In the genomic region with DNA sequence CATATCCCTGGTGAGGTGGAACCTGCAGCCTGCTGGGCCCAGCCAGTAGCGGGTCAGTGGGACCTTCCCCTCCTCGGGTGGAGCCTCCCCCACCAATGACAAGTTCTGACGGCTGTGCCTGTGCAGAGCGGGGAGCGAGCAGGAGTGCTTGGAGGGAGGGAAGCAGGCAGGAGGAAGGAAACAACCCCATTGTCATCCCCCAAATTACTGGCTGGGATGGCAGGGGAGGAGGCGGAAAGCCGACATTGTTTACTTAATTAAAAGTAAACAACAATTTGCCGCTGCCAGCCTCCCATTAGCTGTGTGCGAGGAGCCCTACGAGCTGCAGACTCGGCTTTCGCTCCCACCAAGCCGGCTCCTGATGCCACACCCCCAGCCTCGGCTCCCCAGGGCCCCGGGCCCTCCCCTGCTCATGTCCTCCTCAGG, we compare ENCODE assay signal across 9 cellular contexts. TPM values are rescaled to one million over a fixed set of nuclear protein-coding genes. Genes with fewer than 3 reads are reported as not detected.
DNase-seq lines count a peak whose midpoint lies in the region; ATAC-seq and TF ChIP-seq lines count a peak whose summit lies in the region.
"Had no signal": no experiment of that assay in that cellular context is flagged by ENCODE, and none has a peak within 500 bp of the region (broad histone marks: within the 10 kb centered on the region; RNA-seq: fewer than 3 reads in every experiment).

No MANE protein-coding gene starts in this region.

- H3K79me2 ChIP-seq in OCI-LY7 (ENCODE audit: insufficient read depth, low read depth, low read length) (no peaks in the 10 kb centered on the region), PC-9 (ENCODE audit: low read depth) (no peaks in the 10 kb centered on the region)

- CTCF ChIA-PET in RWPE1 (lab: Yijun Ruan, JAX) (interaction anchor here (0.6 to 1.4 kb wide), 4 partner anchors 24 to 661 kb away, joined by 3 to 8 read pairs (median 4); no protein-coding TSS in a partner anchor), OCI-LY7 (lab: Charles Lee; ENCODE audit: unreplicated experiment) (no interaction called here), PC-9 (lab: Charles Lee) (interaction anchor here (0.6 to 1.1 kb wide), 3 partner anchors 34 to 72 kb away, joined by 3 to 13 read pairs (median 4); no protein-coding TSS in a partner anchor)

- no peaks in the 10 kb centered on the region for H3K9me3 ChIP-seq in heart right ventricle
- H3K9me3 ChIP-seq in mucosa of rectum (ENCODE audit: control insufficient read depth in 2 of 2, low read length in 2 of 2), result no peaks in the 10 kb centered on the region
- H3K9me3 ChIP-seq in uterus, result no peaks in the 10 kb centered on the region
- H3K9me3 ChIP-seq in OCI-LY7 (ENCODE audit: low read length), result no peaks in the 10 kb centered on the region
- H3K9me3 ChIP-seq in PC-9 (ENCODE audit: insufficient read depth, low read depth), result no peaks in the 10 kb centered on the region

- H3K4me1 ChIP-seq in heart right ventricle (peaks cover 82 to 100% (median 100%) of the 10 kb centered on the region in 9 donors), mucosa of rectum (ENCODE audit: control insufficient read depth in 2 of 2, insufficient read depth in 2 of 2, low read length in 2 of 2) (peaks cover 61 to 76% of the 10 kb centered on the region in 2 donors), uterus (peaks cover 31 to 69% of the 10 kb centered on the region in 2 donors), OCI-LY7 (ENCODE audit: insufficient read depth, low read length, poor library complexity, severe bottlenecking) (peaks cover 14% of the 10 kb centered on the region), PC-9 (replicated peaks; ENCODE audit: insufficient read depth) (peaks cover 29% of the 10 kb centered on the region)

- no TSS peak for BruUV-seq in OCI-LY7 (replicated peaks; lab: Mats Ljungman, UMichigan)
- no TSS peak for BruUV-seq in PC-9 (replicated peaks; lab: Mats Ljungman, UMichigan)

- no peaks in the 10 kb centered on the region for H3K36me3 ChIP-seq in heart right ventricle
- no peaks in the 10 kb centered on the region for H3K36me3 ChIP-seq in mucosa of rectum (ENCODE audit: control insufficient read depth in 2 of 2, insufficient read depth in 2 of 2, low read length in 2 of 2)
- no peaks in the 10 kb centered on the region for H3K36me3 ChIP-seq in uterus
- no peaks in the 10 kb centered on the region for H3K36me3 ChIP-seq in OCI-LY7 (ENCODE audit: insufficient read depth, low read length)
- H3K36me3 ChIP-seq in PC-9 (ENCODE audit: low read depth), result no peaks in the 10 kb centered on the region

- H3K9me2 ChIP-seq in OCI-LY7 (ENCODE audit: insufficient read depth, low read length) (no peaks in the 10 kb centered on the region), PC-9 (ENCODE audit: insufficient read depth) (no peaks in the 10 kb centered on the region)

- H3K4me2 ChIP-seq in OCI-LY7 (ENCODE audit: low read length), result no peak overlapping the region
- H3K4me2 ChIP-seq in PC-9, result no peak overlapping the region

- ATAC-seq in heart right ventricle (no peak), left cardiac atrium (no peak), HG03571 (IDR thresholded peaks at IDR 0.05; ENCODE audit: unreplicated experiment) (no peak)

- peaks cover 4% of the 10 kb centered on the region; the same call in 1 of the 2 replicates for H3F3A ChIP-seq in PC-9 (ENCODE audit: insufficient read depth, low read depth)

- 40 to 60% methylated on average over 15 of the region's 15 CpGs for WGBS in heart right ventricle, 2 donors

- no peak for DNase-seq in heart right ventricle
- DNase-seq in left cardiac atrium, result no peak
- DNase-seq in RWPE1 (ENCODE audit: low spot score), result no peak
- DNase-seq in uterus, result no peak
- DNase-seq in OCI-LY7 (ENCODE audit: low spot score), result no peak
- no peak for DNase-seq in PC-9
- DNase-seq: immature natural killer cell had no signal

- no peaks in the 10 kb centered on the region for H4K20me1 ChIP-seq in OCI-LY7 (ENCODE audit: insufficient read depth, low read length)
- H4K20me1 ChIP-seq in PC-9 (ENCODE audit: insufficient read depth), result peaks cover 8% of the 10 kb centered on the region

- H3K27ac ChIP-seq in heart right ventricle (peak overlapping the region; percentile 51 to 99 (median 96)), RWPE1 (peak overlapping the region; percentile 100), mucosa of rectum (ENCODE audit: low read depth in 2 of 2, low read length in 2 of 2) (peak overlapping the region; percentile 11 to 32), uterus (peak overlapping the region; percentile 98 to 100), OCI-LY7 (ENCODE audit: low read depth, low read length, poor library complexity, severe bottlenecking) (no peak overlapping the region), PC-9 (no peak overlapping the region)

- POLR2A ChIA-PET in RWPE1 (lab: Yijun Ruan, JAX; ENCODE audit: low non-redundant PET) (no interaction called here), OCI-LY7 (lab: Charles Lee) (no interaction called here), PC-9 (lab: Charles Lee; ENCODE audit: unreplicated experiment) (no interaction called here)

- H3K27me3 ChIP-seq in heart right ventricle, result no peaks in the 10 kb centered on the region
- H3K27me3 ChIP-seq in mucosa of rectum (ENCODE audit: control insufficient read depth in 2 of 2, insufficient read depth in 2 of 2, low read length in 2 of 2), result no peaks in the 10 kb centered on the region
- H3K27me3 ChIP-seq in uterus, result no peaks in the 10 kb centered on the region
- H3K27me3 ChIP-seq in PC-9 (ENCODE audit: insufficient read depth, low read depth), result peaks cover 45% of the 10 kb centered on the region

- TF ChIP-seq POLR2A in uterus (IDR thresholded peaks at IDR 0.05), result no peak

- TF ChIP-seq CTCF in heart right ventricle (IDR thresholded peaks at IDR 0.05), result no peak
- TF ChIP-seq CTCF in RWPE1 (conservative IDR thresholded peaks at IDR 0.05; ENCODE audit: low read depth), result no peak
- no peak for TF ChIP-seq CTCF in uterus (IDR thresholded peaks at IDR 0.05)
- no peak for TF ChIP-seq CTCF in OCI-LY7 (conservative IDR thresholded peaks at IDR 0.05; ENCODE audit: low read length)
- TF ChIP-seq CTCF in PC-9 (conservative IDR thresholded peaks at IDR 0.05), result no peak

- peak overlapping the region in 1 of 10 donors; percentile 6 for H3K4me3 ChIP-seq in heart right ventricle
- no peak overlapping the region for H3K4me3 ChIP-seq in mucosa of rectum (ENCODE audit: low read length in 2 of 2)
- H3K4me3 ChIP-seq in uterus, result no peak overlapping the region
- no peak overlapping the region for H3K4me3 ChIP-seq in OCI-LY7 (ENCODE audit: low read depth, low read length, poor library complexity, severe bottlenecking)
- H3K4me3 ChIP-seq in PC-9, result no peak overlapping the region

- intact Hi-C loops in heart right ventricle (cut with DNase I) (loop anchor here in 2 of 10 donors (5.0 to 10.0 kb wide), 2 partner anchors 35 to 62 kb away; a partner anchor contains a TSS), left cardiac atrium (cut with DNase I) (loop anchor here (5.0 to 10.0 kb wide), 2 partner anchors 60 to 798 kb away; a partner anchor contains a TSS), uterus (cut with DNase I; ENCODE audit: low total_unique reads) (no loop called here), OCI-LY7 (cut with micrococcal nuclease; ENCODE audit: unreplicated experiment) (no loop called here), PC-9 (cut with micrococcal nuclease; ENCODE audit: unreplicated experiment) (no loop called here)

- H2AFZ ChIP-seq in OCI-LY7 (ENCODE audit: low read length) (no peak overlapping the region), PC-9 (no peak overlapping the region)

- H3K9ac ChIP-seq in mucosa of rectum (ENCODE audit: low read depth in 1 of 2, low read length in 2 of 2), result no peak overlapping the region

RNA-seq across cellular contexts. Expression of a gene that starts 45.5 kb away (rescaled TPM):
- 1 to 10 TPM; 3.4 to 9.9 (median 6.1) TPM for total RNA-seq in heart right ventricle
- polyA plus RNA-seq in heart right ventricle, result 10 to 100 TPM; 11.5 to 13.0 TPM
- total RNA-seq in left cardiac atrium, result 1 to 10 TPM; 7.5 to 9.0 TPM
- 10 to 100 TPM in 3 of 4 donors, 1 to 10 TPM in 1; 2.6 to 15.5 (median 11.1) TPM for total RNA-seq in uterus
- total RNA-seq in OCI-LY7 (2014; rRNA removed; shearing (Covaris generic)), result 66.8 and 75.5 TPM in 2 replicates
- 70.4 and 72.5 TPM in 2 replicates for total RNA-seq in OCI-LY7 (2022)
- 0.24 TPM in 1 of 2 replicates, not detected in the other for total RNA-seq in PC-9 (2021)

RNA-seq across cellular contexts. Expression of a gene that starts 59.4 kb away (rescaled TPM):
- total RNA-seq in heart right ventricle (10 to 100 TPM; 10.5 to 22.4 (median 14.2) TPM), left cardiac atrium (10 to 100 TPM; 18.4 to 20.9 TPM), uterus (10 to 100 TPM; 23.2 to 99.4 (median 33.6) TPM), OCI-LY7 (2022) (38.2 and 50.4 TPM in 2 replicates), PC-9 (2021) (44.1 and 51.1 TPM in 2 replicates)
- polyA plus RNA-seq in heart right ventricle, result 10 to 100 TPM; 33.1 to 54.0 TPM
- 39.2 and 56.8 TPM in 2 replicates for total RNA-seq in OCI-LY7 (2014; rRNA removed; shearing (Covaris generic))

Comparison
In these comparisons a context has a peak if more than half of its experiments do, and no peak if none do; other contexts are left out.
1. H3K27ac ChIP-seq: peak in heart right ventricle (10 of 10), RWPE1 (single experiment), mucosa of rectum (2 of 2) and uterus (2 of 2); none in OCI-LY7 (single experiment) and PC-9 (single experiment).
2. RNA of a gene that starts 45.5 kb away (total RNA-seq): 66.8 to 75.5 TPM in OCI-LY7; 2.6 to 15.5 TPM in uterus, 7.5 to 9.0 TPM in left cardiac atrium, 3.4 to 9.9 TPM in heart right ventricle and 0.24 TPM in PC-9; every median in the first group is over 4 times any median in the second.
3. intact Hi-C loops: an anchor here in left cardiac atrium (5.0 to 10.0 kb wide); none called in uterus, OCI-LY7 and PC-9.